In the genomic region with DNA sequence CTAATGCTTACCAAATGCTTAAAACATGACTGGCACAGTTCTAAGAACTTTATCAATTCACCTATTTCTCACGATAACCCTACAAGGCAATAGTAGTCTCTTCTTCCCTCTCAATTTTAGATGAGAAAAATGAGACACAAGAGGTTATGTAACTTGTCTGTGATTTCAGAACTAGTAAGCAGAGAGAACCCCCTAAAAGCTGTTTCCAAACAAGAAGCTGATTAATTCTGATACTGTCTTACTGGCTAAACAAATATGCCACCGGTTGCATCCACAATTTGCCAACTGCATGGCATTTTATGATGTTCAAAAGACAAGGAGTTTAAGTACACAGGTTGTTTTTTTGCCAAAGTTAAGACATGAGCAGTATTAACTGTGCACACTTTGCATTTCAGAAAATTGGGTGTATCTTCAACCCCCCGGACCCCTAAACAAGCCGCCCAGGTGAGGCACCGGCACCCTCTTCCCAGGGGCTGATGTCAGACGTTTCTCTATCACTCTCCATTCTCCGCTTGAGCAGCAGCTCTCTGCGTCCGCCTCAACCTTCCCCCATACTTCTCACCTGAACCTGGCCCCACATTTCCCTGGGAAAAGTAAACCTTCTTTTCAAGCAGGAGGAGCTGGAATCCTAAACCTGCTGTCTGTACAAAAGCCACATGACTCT, we compare ENCODE assay signal across 19 cellular contexts. TPM values are rescaled to one million over a fixed set of nuclear protein-coding genes. Genes with fewer than 3 reads are reported as not detected.
DNase-seq lines count a peak whose midpoint lies in the region; ATAC-seq, FAIRE-seq and TF ChIP-seq lines count a peak whose summit lies in the region.
"Had no signal": no experiment of that assay in that cellular context is flagged by ENCODE, and none has a peak within 500 bp of the region (broad histone marks: within the 10 kb centered on the region; RNA-seq: fewer than 3 reads in every experiment).

No MANE protein-coding gene starts in this region.

- peaks cover 34 to 46% of the 10 kb centered on the region in 2 donors for H3K36me3 Mint-ChIP-seq in CD4-positive, alpha-beta memory T cell
- H3K36me3 Mint-ChIP-seq in progenitor cell of endocrine pancreas (ENCODE audit: insufficient read depth): peaks cover 11% of the 10 kb centered on the region
- H3K36me3 Mint-ChIP-seq in T-helper 2 cell treated with Interferon-gamma antibody and Interleukin-4, amounts not matched to agents 5 μg/mL and 100 μg/mL, for 36 hours (ENCODE audit: low read depth): peaks cover 33% of the 10 kb centered on the region

- POLR2A ChIA-PET in CD4-positive, alpha-beta memory T cell (lab: Charles Lee; ENCODE audit: partially characterized antibody): interaction anchor here (3.2 kb wide), 1 partner anchor 22 kb away, joined by 8 read pairs; a partner anchor contains a TSS

- intact Hi-C loops in CD4-positive, alpha-beta memory T cell (cut with micrococcal nuclease): no loop called here
- intact Hi-C loops in heart right ventricle (cut with DNase I): no loop called here

- no peak overlapping the region for H3K4me3 Mint-ChIP-seq in CD4-positive, alpha-beta memory T cell
- no peak overlapping the region for H3K4me3 Mint-ChIP-seq in progenitor cell of endocrine pancreas (ENCODE audit: low read depth)
- no peak overlapping the region for H3K4me3 Mint-ChIP-seq in T-helper 2 cell treated with Interferon-gamma antibody and Interleukin-4, amounts not matched to agents 5 μg/mL and 100 μg/mL, for 36 hours
- H3K4me3 Mint-ChIP-seq: B cell had no signal

- no peaks in the 10 kb centered on the region for H3K9me3 ChIP-seq in CD4-positive, alpha-beta memory T cell (ENCODE audit: control insufficient read depth in 1 of 2, low read length in 2 of 2)
- H3K9me3 ChIP-seq in heart right ventricle: no peaks in the 10 kb centered on the region
- H3K9me3 ChIP-seq: Caco-2 had no signal

- no peaks in the 10 kb centered on the region for H3K27me3 Mint-ChIP-seq in CD4-positive, alpha-beta memory T cell
- no peaks in the 10 kb centered on the region for H3K27me3 Mint-ChIP-seq in progenitor cell of endocrine pancreas
- no peaks in the 10 kb centered on the region for H3K27me3 Mint-ChIP-seq in T-helper 2 cell treated with Interferon-gamma antibody and Interleukin-4, amounts not matched to agents 5 μg/mL and 100 μg/mL, for 36 hours (ENCODE audit: low read depth)
- H3K27me3 Mint-ChIP-seq: B cell; CD8-positive, alpha-beta memory T cell had no signal

- no peak for DNase-seq in CD4-positive, alpha-beta memory T cell
- DNase-seq in GM12892 (ENCODE audit: insufficient read length) (no peak), progenitor cell of endocrine pancreas (ENCODE audit: low spot score, unreplicated experiment) (no peak), heart right ventricle (no peak), NCI-H1436 treated with DMSO at 0.1 percent for 48 hours (lab: John Stamatoyannopoulos, UW) (no peak)
- no peak for DNase-seq in T-helper 2 cell treated with Interferon-gamma antibody and Interleukin-4, amounts not matched to agents 5 μg/mL and 100 μg/mL, for 36 hours (ENCODE audit: low spot score)
- DNase-seq: C1 segment of cervical spinal cord; Caco-2; CD8-positive, alpha-beta memory T cell; DMS53; GF-D8; GM23248; IMR-90; KBM-7 had no signal

- no peaks in the 10 kb centered on the region for H3K9me3 Mint-ChIP-seq in CD4-positive, alpha-beta memory T cell
- peaks cover 12% of the 10 kb centered on the region for H3K9me3 Mint-ChIP-seq in progenitor cell of endocrine pancreas (ENCODE audit: low read depth)
- H3K9me3 Mint-ChIP-seq in T-helper 2 cell treated with Interferon-gamma antibody and Interleukin-4, amounts not matched to agents 5 μg/mL and 100 μg/mL, for 36 hours: no peaks in the 10 kb centered on the region
- H3K9me3 Mint-ChIP-seq: CD8-positive, alpha-beta memory T cell had no signal

- H3K27me3 ChIP-seq in CD4-positive, alpha-beta memory T cell (ENCODE audit: insufficient read depth, low read length): no peaks in the 10 kb centered on the region
- no peaks in the 10 kb centered on the region for H3K27me3 ChIP-seq in heart right ventricle

- no peak for TF ChIP-seq POLR2A in GM12892 (IDR thresholded peaks at IDR 0.05; ENCODE audit: low read depth, low read length)

- peak; percentile 31 for ATAC-seq in HG03442 (IDR thresholded peaks at IDR 0.05; ENCODE audit: unreplicated experiment)
- ATAC-seq in heart right ventricle: no peak
- ATAC-seq: HCT116 had no signal

- CTCF ChIA-PET in CD4-positive, alpha-beta memory T cell (lab: Charles Lee; ENCODE audit: partially characterized antibody): interaction anchor here (0.6 to 2.1 kb wide), 6 partner anchors 9 to 122 kb away, joined by 3 to 6 read pairs (median 4); a partner anchor contains a TSS

- TF ChIP-seq CTCF in progenitor cell of endocrine pancreas (IDR thresholded peaks at IDR 0.05; ENCODE audit: unreplicated experiment) (no peak), heart right ventricle (IDR thresholded peaks at IDR 0.05) (no peak)

- no peak overlapping the region for H3K4me3 ChIP-seq in CD4-positive, alpha-beta memory T cell (ENCODE audit: low read length in 2 of 2)
- H3K4me3 ChIP-seq in heart right ventricle: no peak overlapping the region
- H3K4me3 ChIP-seq: GM23248 had no signal

- 73 to 96% methylated on average over 9 of the region's 9 CpGs for WGBS in heart right ventricle, 2 donors

- FAIRE-seq in GM12892 (lab: Jason Lieb, UNC): peak; percentile 53
- FAIRE-seq: A204.1, H54 had no signal

- peaks cover 20 to 43% (median 27%) of the 10 kb centered on the region in 4 donors for H3K4me1 Mint-ChIP-seq in CD4-positive, alpha-beta memory T cell
- peaks cover 10% of the 10 kb centered on the region for H3K4me1 Mint-ChIP-seq in progenitor cell of endocrine pancreas (ENCODE audit: low read depth)
- peaks cover 11% of the 10 kb centered on the region for H3K4me1 Mint-ChIP-seq in T-helper 2 cell treated with Interferon-gamma antibody and Interleukin-4, amounts not matched to agents 5 μg/mL and 100 μg/mL, for 36 hours (ENCODE audit: low read depth)

- H3K4me1 ChIP-seq in CD4-positive, alpha-beta memory T cell (ENCODE audit: insufficient read depth, low read length): peaks cover 6% of the 10 kb centered on the region
- H3K4me1 ChIP-seq in heart right ventricle: peaks cover 0 to 33% (median 18%) of the 10 kb centered on the region in 9 donors
- H3K4me1 ChIP-seq: Caco-2 had no signal

- peak overlapping the region in 4 of 7 donors; percentile 3 to 63 (median 23) for H3K27ac Mint-ChIP-seq in CD4-positive, alpha-beta memory T cell
- peak overlapping the region; percentile 80 for H3K27ac Mint-ChIP-seq in progenitor cell of endocrine pancreas
- no peak overlapping the region for H3K27ac Mint-ChIP-seq in T-helper 2 cell treated with Interferon-gamma antibody and Interleukin-4, amounts not matched to agents 5 μg/mL and 100 μg/mL, for 36 hours
- H3K27ac Mint-ChIP-seq: B cell had no signal

- H3K36me3 ChIP-seq in CD4-positive, alpha-beta memory T cell (ENCODE audit: insufficient read depth, low read length): no peaks in the 10 kb centered on the region
- H3K36me3 ChIP-seq in heart right ventricle: peaks cover 0 to 5% (median 0%) of the 10 kb centered on the region in 9 donors

- H3K27ac ChIP-seq in CD4-positive, alpha-beta memory T cell (ENCODE audit: low read depth, low read length): no peak overlapping the region
- no peak overlapping the region for H3K27ac ChIP-seq in heart right ventricle
- H3K27ac ChIP-seq: GM23248 had no signal

RNA-seq across cellular contexts. Expression of a gene that starts 21.7 kb away (rescaled TPM):
- 10 to 100 TPM; 53.6 to 54.7 TPM for total RNA-seq in CD4-positive, alpha-beta memory T cell
- 100 to 1,000 TPM; 136 to 186 TPM for polyA plus RNA-seq in CD4-positive, alpha-beta memory T cell
- 47.0 TPM for polyA plus RNA-seq in GM12892 (2012; ENCODE audit: missing spikeins)
- total RNA-seq in progenitor cell of endocrine pancreas (27.4 and 29.0 TPM in 2 replicates), heart right ventricle (10 to 100 TPM; 36.8 to 72.5 (median 48.3) TPM)
- 10 to 100 TPM; 25.5 to 74.2 TPM for polyA plus RNA-seq in heart right ventricle
